ENCODE assay signal across 35 cellular contexts in the genomic region with DNA sequence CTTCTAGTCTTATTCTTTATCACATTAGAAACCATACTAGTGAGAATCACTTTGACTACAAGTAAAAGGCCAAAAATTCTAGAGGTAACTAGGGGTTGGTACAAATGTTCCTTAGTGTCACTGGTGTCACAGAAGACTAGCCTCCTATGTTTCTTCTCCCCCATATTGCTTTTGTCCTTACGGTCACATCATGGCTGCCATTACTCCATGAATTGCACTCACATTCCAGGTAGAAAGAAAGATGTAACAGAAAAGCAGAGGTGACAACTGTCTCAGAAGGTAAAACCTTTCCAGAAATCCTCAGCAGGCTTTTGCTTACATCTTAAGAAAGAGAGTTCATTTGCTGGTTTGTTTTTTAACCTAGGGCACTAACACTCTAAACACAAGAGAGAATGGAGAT.
"Had no signal": no experiment of that assay in that cellular context is flagged by ENCODE, and none has a peak within 500 bp of the region (broad histone marks: within the 10 kb centered on the region; RNA-seq: fewer than 3 reads in every experiment).

No MANE protein-coding gene starts in this region.

- H3K27me3 ChIP-seq: body of pancreas, breast epithelium, MG63 had no signal

- H3K36me3 ChIP-seq: breast epithelium, MG63 had no signal

- H3K36me3 Mint-ChIP-seq: activated CD8-positive, alpha-beta memory T cell treated with anti-CD3 and anti-CD28 coated beads, Interleukin-2, amount 10 ng/mL, durations not matched to agents 7 days and 5 days had no signal

- ATAC-seq: activated CD8-positive, alpha-beta memory T cell treated with anti-CD3 and anti-CD28 coated beads, Interleukin-2, amount 10 ng/mL, durations not matched to agents 7 days and 5 days; activated T-cell treated with anti-CD3 and anti-CD28 coated beads, Interleukin-2, amount 50 U/mL, for 72 hours; activated T-helper 17 cell treated with anti-CD3 and anti-CD28 coated beads, Interleukin-2, amount 50 U/mL, for 72 hours; body of pancreas had no signal

- H3K9me3 ChIP-seq: body of pancreas, breast epithelium, MG63 had no signal

- H3K4me1 ChIP-seq: breast epithelium had no signal

- H2AFZ ChIP-seq: PC-9 had no signal

- DNase-seq: activated CD4-positive, alpha-beta memory T cell treated with anti-CD3 and anti-CD28 coated beads, Interleukin-2, amount 10 ng/mL, durations not matched to agents 7 days and 5 days; activated CD4-positive, alpha-beta T cell treated with anti-CD3 and anti-CD28 coated beads for 1 hour; activated CD4-positive, alpha-beta T cell treated with anti-CD3 and anti-CD28 coated beads for 48 hours; activated CD4-positive, CD25-positive, alpha-beta regulatory T cell; activated CD8-positive, alpha-beta memory T cell treated with anti-CD3 and anti-CD28 coated beads for 24 hours; activated CD8-positive, alpha-beta memory T cell treated with anti-CD3 and anti-CD28 coated beads, Interleukin-2, amount 10 ng/mL, durations not matched to agents 7 days and 5 days; activated CD8-positive, alpha-beta memory T cell treated with anti-CD3 and anti-CD28 coated beads, Interleukin-2, amount 50 U/mL, for 48 hours; activated effector memory CD4-positive, alpha-beta T cell treated with anti-CD3 and anti-CD28 coated beads, Interleukin-2, amount 50 U/mL, for 16 hours; activated naive CD4-positive, alpha-beta T cell; activated naive CD8-positive, alpha-beta T cell treated with anti-CD3 and anti-CD28 coated beads, Interleukin-2, amount 10 ng/mL, durations not matched to agents 7 days and 5 days; activated T-cell treated with anti-CD3 and anti-CD28 coated beads, Interleukin-2, amount 50 U/mL, for 1 hour; activated T-cell treated with anti-CD3 and anti-CD28 coated beads, Interleukin-2, amount 50 U/mL, for 72 hours; amygdala; body of pancreas; Kasumi-1; KG1; MG63; NCI-H1048; NCI-H1436 treated with DMSO at 0.1 percent for 48 hours; NCI-H1694 treated with DMSO at 0.1 percent for 48 hours; NCI-H2029; NCI-H345; NCI-H524 treated with DMSO at 0.1 percent for 48 hours; PC-9; Right ventricle myocardium superior; SW 1271; T-helper 1 cell; T-helper 2 cell; T-helper 9 cell had no signal

- H3K9me3 Mint-ChIP-seq: activated CD4-positive, alpha-beta memory T cell treated with anti-CD3 and anti-CD28 coated beads, Interleukin-2, amount 10 ng/mL, durations not matched to agents 7 days and 5 days; activated naive CD4-positive, alpha-beta T cell treated with anti-CD3 and anti-CD28 coated beads, Interleukin-2, amount 50 U/mL, for 24 hours; activated naive CD8-positive, alpha-beta T cell treated with anti-CD3 and anti-CD28 coated beads, Interleukin-2, amount 10 ng/mL, durations not matched to agents 7 days and 5 days; activated T-helper 17 cell treated with anti-CD3 and anti-CD28 coated beads, Interleukin-2, amount 50 U/mL, for 72 hours had no signal

- FAIRE-seq: astrocyte, RCC 7860 had no signal

- H3K4me2 ChIP-seq: PC-9 had no signal

- H3K27me3 Mint-ChIP-seq: activated CD8-positive, alpha-beta memory T cell treated with anti-CD3 and anti-CD28 coated beads, Interleukin-2, amount 10 ng/mL, durations not matched to agents 7 days and 5 days; activated naive CD4-positive, alpha-beta T cell treated with anti-CD3 and anti-CD28 coated beads, Interleukin-2, amount 50 U/mL, for 24 hours; activated naive CD8-positive, alpha-beta T cell treated with anti-CD3 and anti-CD28 coated beads, Interleukin-2, amount 10 ng/mL, durations not matched to agents 7 days and 5 days; activated T-helper 17 cell treated with anti-CD3 and anti-CD28 coated beads, Interleukin-2, amount 50 U/mL, for 72 hours had no signal

- H3K4me3 Mint-ChIP-seq: activated CD4-positive, alpha-beta memory T cell treated with anti-CD3 and anti-CD28 coated beads, Interleukin-2, amount 10 ng/mL, durations not matched to agents 7 days and 5 days; activated CD8-positive, alpha-beta memory T cell treated with anti-CD3 and anti-CD28 coated beads, Interleukin-2, amount 10 ng/mL, durations not matched to agents 7 days and 5 days; activated naive CD4-positive, alpha-beta T cell treated with anti-CD3 and anti-CD28 coated beads, Interleukin-2, amount 50 U/mL, for 24 hours; activated naive CD8-positive, alpha-beta T cell treated with anti-CD3 and anti-CD28 coated beads, Interleukin-2, amount 10 ng/mL, durations not matched to agents 7 days and 5 days; activated T-cell treated with anti-CD3 and anti-CD28 coated beads, Interleukin-2, amount 50 U/mL, for 72 hours; activated T-helper 17 cell treated with anti-CD3 and anti-CD28 coated beads, Interleukin-2, amount 50 U/mL, for 72 hours had no signal

- H3K4me3 ChIP-seq: body of pancreas, breast epithelium, MG63, PC-9 had no signal

- H3K27ac ChIP-seq: body of pancreas, breast epithelium, PC-9, VCaP had no signal

- H3K27ac Mint-ChIP-seq: activated CD4-positive, alpha-beta memory T cell treated with anti-CD3 and anti-CD28 coated beads, Interleukin-2, amount 10 ng/mL, durations not matched to agents 7 days and 5 days; activated CD8-positive, alpha-beta memory T cell treated with anti-CD3 and anti-CD28 coated beads, Interleukin-2, amount 10 ng/mL, durations not matched to agents 7 days and 5 days; activated naive CD4-positive, alpha-beta T cell treated with anti-CD3 and anti-CD28 coated beads, Interleukin-2, amount 50 U/mL, for 24 hours; activated naive CD8-positive, alpha-beta T cell treated with anti-CD3 and anti-CD28 coated beads, Interleukin-2, amount 10 ng/mL, durations not matched to agents 7 days and 5 days; activated T-cell treated with anti-CD3 and anti-CD28 coated beads, Interleukin-2, amount 50 U/mL, for 72 hours; activated T-helper 17 cell treated with anti-CD3 and anti-CD28 coated beads, Interleukin-2, amount 50 U/mL, for 72 hours had no signal

- H3K4me1 Mint-ChIP-seq: activated CD4-positive, alpha-beta memory T cell treated with anti-CD3 and anti-CD28 coated beads, Interleukin-2, amount 10 ng/mL, durations not matched to agents 7 days and 5 days; activated CD8-positive, alpha-beta memory T cell treated with anti-CD3 and anti-CD28 coated beads, Interleukin-2, amount 10 ng/mL, durations not matched to agents 7 days and 5 days; activated naive CD8-positive, alpha-beta T cell treated with anti-CD3 and anti-CD28 coated beads, Interleukin-2, amount 10 ng/mL, durations not matched to agents 7 days and 5 days; activated T-helper 17 cell treated with anti-CD3 and anti-CD28 coated beads, Interleukin-2, amount 50 U/mL, for 72 hours had no signal
